Comparison of ENCODE assay signal across 24 cellular contexts in genomic region chr18:340044-340443, GRCh38.
"Had no signal": no experiment of that assay in that cellular context is flagged by ENCODE, and none has a peak within 500 bp of the region (broad histone marks: within the 10 kb centered on the region; RNA-seq: fewer than 3 reads in every experiment).

No MANE protein-coding gene starts in this region.

- ATAC-seq: activated CD4-positive, alpha-beta T cell treated with anti-CD3 and anti-CD28 coated beads for 36 hours; activated CD4-positive, CD25-positive, alpha-beta regulatory T cell treated with anti-CD3 and anti-CD28 coated beads, Interleukin-2, amount 50 U/mL, for 24 hours; activated CD8-positive, alpha-beta T cell treated with anti-CD3 and anti-CD28 coated beads, Interleukin-2, amount 10 ng/mL, durations not matched to agents 7 days and 5 days; Panc1; WTC11 had no signal

- H3K27ac ChIP-seq: SJSA1 had no signal

- H3K27me3 ChIP-seq: SJSA1 had no signal

- H3K4me1 ChIP-seq: SJSA1 had no signal

- DNase-seq: activated CD4-positive, alpha-beta T cell treated with anti-CD3 and anti-CD28 coated beads for 36 hours; activated CD4-positive, alpha-beta T cell treated with anti-CD3 and anti-CD28 coated beads, Interleukin-2, amount 10 ng/mL, durations not matched to agents 7 days and 5 days; activated CD4-positive, alpha-beta T cell treated with anti-CD3 and anti-CD28 coated beads, Interleukin-2, amount 50 U/mL, for 48 hours; activated CD8-positive, alpha-beta T cell treated with anti-CD3 and anti-CD28 coated beads, Interleukin-2, amount 10 ng/mL, durations not matched to agents 7 days and 5 days; activated gamma-delta T cell; activated naive CD4-positive, alpha-beta T cell treated with Interleukin-2 at 50 U/mL for 16 hours; activated T-cell treated with anti-CD3 and anti-CD28 coated beads, Interleukin-2, amount 50 U/mL, for 24 hours; anterior cingulate cortex; Karpas-422; KBM-7; NCI-H1105; NCI-H1417 treated with DMSO at 0.1 percent for 48 hours; NCI-H187 treated with DMSO at 0.1 percent for 48 hours; NCI-H2081; NCI-H2171 treated with DMSO at 0.1 percent for 48 hours; NCI-H2227 treated with DMSO at 0.1 percent for 48 hours; NCI-H446; NCI-H524 treated with DMSO at 0.1 percent for 48 hours; SHP77; SK-N-SH had no signal

- H3K9me3 ChIP-seq: SK-N-SH had no signal

- H3K4me3 ChIP-seq: SJSA1 had no signal
